In genomic region chr21:39657091-39657689, GRCh38 we compare ENCODE assay signal across 20 cellular contexts. TPM values are rescaled to one million over a fixed set of nuclear protein-coding genes. Genes with fewer than 3 reads are reported as not detected.
"Had no signal": no experiment of that assay in that cellular context is flagged by ENCODE, and none has a peak within 500 bp of the region (broad histone marks: within the 10 kb centered on the region; RNA-seq: fewer than 3 reads in every experiment).

No MANE protein-coding gene starts in this region.

- H2AFZ ChIP-seq: neural progenitor cell had no signal

- H3K9me3 ChIP-seq: testis had no signal

- H3K27ac Mint-ChIP-seq: activated CD4-positive, alpha-beta T cell treated with anti-CD3 and anti-CD28 coated beads, Interleukin-2, amount 10 ng/mL, durations not matched to agents 24 days and 14 days; activated CD8-positive, alpha-beta T cell treated with anti-CD3 and anti-CD28 coated beads for 36 hours; activated naive CD8-positive, alpha-beta T cell treated with anti-CD3 and anti-CD28 coated beads for 36 hours; activated T-helper 17 cell treated with anti-CD3 and anti-CD28 coated beads, Interleukin-2, amount 50 U/mL, for 72 hours; stimulated activated memory B cell treated with anti-CD40 and anti-IgM and Interleukin-4, amounts not matched to agents 10 μg/mL and 1 μg/mL and 100 μg/mL, for 72 hours; T-helper 2 cell treated with Interferon-gamma antibody and Interleukin-4, amounts not matched to agents 5 μg/mL and 100 μg/mL, for 36 hours had no signal

- H3K4me1 Mint-ChIP-seq: activated CD4-positive, alpha-beta T cell treated with anti-CD3 and anti-CD28 coated beads, Interleukin-2, amount 10 ng/mL, durations not matched to agents 24 days and 14 days; activated naive CD8-positive, alpha-beta T cell treated with anti-CD3 and anti-CD28 coated beads for 36 hours; activated T-helper 17 cell treated with anti-CD3 and anti-CD28 coated beads, Interleukin-2, amount 50 U/mL, for 72 hours; stimulated activated memory B cell treated with anti-CD40 and anti-IgM and Interleukin-4, amounts not matched to agents 10 μg/mL and 1 μg/mL and 100 μg/mL, for 72 hours had no signal

- H3K4me3 ChIP-seq: dorsolateral prefrontal cortex, neural progenitor cell, right lobe of liver, smooth muscle cell, testis had no signal

- H3K4me3 Mint-ChIP-seq: activated CD4-positive, alpha-beta T cell treated with anti-CD3 and anti-CD28 coated beads, Interleukin-2, amount 10 ng/mL, durations not matched to agents 24 days and 14 days; activated CD8-positive, alpha-beta T cell treated with anti-CD3 and anti-CD28 coated beads for 36 hours; activated naive CD8-positive, alpha-beta T cell treated with anti-CD3 and anti-CD28 coated beads for 36 hours; activated T-helper 17 cell treated with anti-CD3 and anti-CD28 coated beads, Interleukin-2, amount 50 U/mL, for 72 hours; endodermal cell; neural progenitor cell; stimulated activated memory B cell treated with anti-CD40 and anti-IgM and Interleukin-4, amounts not matched to agents 10 μg/mL and 1 μg/mL and 100 μg/mL, for 72 hours; T-helper 2 cell treated with Interferon-gamma antibody and Interleukin-4, amounts not matched to agents 5 μg/mL and 100 μg/mL, for 36 hours had no signal

- H3K4me2 ChIP-seq: neural progenitor cell, smooth muscle cell had no signal

- H3K9me3 Mint-ChIP-seq: activated CD4-positive, alpha-beta T cell treated with anti-CD3 and anti-CD28 coated beads, Interleukin-2, amount 10 ng/mL, durations not matched to agents 24 days and 14 days had no signal

- H3K36me3 ChIP-seq: neural progenitor cell, right lobe of liver had no signal

- H3K27ac ChIP-seq: dorsolateral prefrontal cortex, epithelial cell of prostate, neural progenitor cell, right lobe of liver, testis had no signal

- H3K36me3 Mint-ChIP-seq: activated naive CD8-positive, alpha-beta T cell treated with anti-CD3 and anti-CD28 coated beads for 36 hours; stimulated activated memory B cell treated with anti-CD40 and anti-IgM and Interleukin-4, amounts not matched to agents 10 μg/mL and 1 μg/mL and 100 μg/mL, for 72 hours had no signal

- H3K9ac ChIP-seq: neural progenitor cell had no signal

- H3K27me3 ChIP-seq: dorsolateral prefrontal cortex, neural progenitor cell, right lobe of liver, testis had no signal

- H3K4me1 ChIP-seq: neural progenitor cell, right lobe of liver, testis had no signal

- DNase-seq: activated CD4-positive, alpha-beta T cell treated with anti-CD3 and anti-CD28 coated beads, Interleukin-2, amount 10 ng/mL, durations not matched to agents 24 days and 14 days; activated CD8-positive, alpha-beta T cell treated with anti-CD3 and anti-CD28 coated beads for 36 hours; activated naive CD4-positive, alpha-beta T cell; activated naive CD8-positive, alpha-beta T cell treated with anti-CD3 and anti-CD28 coated beads for 36 hours; activated T-cell treated with anti-CD3 and anti-CD28 coated beads, Interleukin-2, amount 50 U/mL, for 1 hour; amniotic stem cell; dorsolateral prefrontal cortex; endodermal cell; foreskin melanocyte; right lobe of liver; stimulated activated CD4-positive, alpha-beta T cell treated with anti-CD3 and anti-CD28 coated beads, Interleukin-4, amount 100 ng/mL, for 4 hours; testis had no signal

- ATAC-seq: activated CD8-positive, alpha-beta T cell treated with anti-CD3 and anti-CD28 coated beads for 36 hours; activated T-helper 17 cell treated with anti-CD3 and anti-CD28 coated beads, Interleukin-2, amount 50 U/mL, for 72 hours; right lobe of liver; stimulated activated memory B cell treated with anti-CD40 and anti-IgM and Interleukin-4, amounts not matched to agents 10 μg/mL and 1 μg/mL and 100 μg/mL, for 72 hours had no signal

RNA-seq across cellular contexts. Expression of gene B3GALT5, which starts 44.5 kb away (rescaled TPM):
- total RNA-seq: activated CD4-positive, alpha-beta T cell treated with anti-CD3 and anti-CD28 coated beads, Interleukin-2, amount 10 ng/mL, durations not matched to agents 24 days and 14 days; activated CD8-positive, alpha-beta T cell treated with anti-CD3 and anti-CD28 coated beads for 36 hours; activated naive CD8-positive, alpha-beta T cell treated with anti-CD3 and anti-CD28 coated beads for 36 hours; osteocyte; pulmonary artery endothelial cell had no signal
